1 cellular context compared by ENCODE assay signal in genomic region chr3:82707035-82707434, GRCh38.
TF ChIP-seq lines count a peak whose summit lies in the region.

No MANE protein-coding gene starts in this region.

TF ChIP-seq in H1, 55 proteins besides CTCF, POLR2A, EP300 and RAD21 (continued from another document):
- TF ChIP-seq USF2 (IDR thresholded peaks at IDR 0.05; ENCODE audit: low read length) (no peak), SUZ12 (IDR thresholded peaks at IDR 0.05; ENCODE audit: low read length) (no peak), EZH2 (IDR thresholded peaks at IDR 0.05; ENCODE audit: low read depth, low read length, severe bottlenecking) (no peak), MAX (IDR thresholded peaks at IDR 0.05) (no peak), SIN3A (conservative IDR thresholded peaks at IDR 0.05 in 1 of 2, IDR thresholded peaks at IDR 0.05 in 1 of 2; ENCODE audit: low read depth in 1 of 2, low read length in 2 of 2) (no peak), CBX8 (IDR thresholded peaks at IDR 0.05; ENCODE audit: borderline replicate concordance, low read depth, low read length) (no peak), BRCA1 (IDR thresholded peaks at IDR 0.05; ENCODE audit: low read depth, low read length) (no peak), TBP (IDR thresholded peaks at IDR 0.05; ENCODE audit: low read depth, low read length) (no peak), SP4 (IDR thresholded peaks at IDR 0.05; ENCODE audit: low read length) (no peak), RNF2 (IDR thresholded peaks at IDR 0.05; ENCODE audit: borderline replicate concordance, low read depth, low read length, missing control alignments, poor library complexity, severe bottlenecking) (no peak), ZNF274 (IDR thresholded peaks at IDR 0.05; ENCODE audit: borderline replicate concordance, extremely low read depth, low read length) (no peak)
TF ChIP-seq in H1: peak in this region for 0.
